In genomic region chr2:196088209-196088608, GRCh38 we compare ENCODE assay signal across 20 cellular contexts.
DNase-seq lines count a peak whose midpoint lies in the region; ATAC-seq, FAIRE-seq and TF ChIP-seq lines count a peak whose summit lies in the region.
"Had no signal": no experiment of that assay in that cellular context is flagged by ENCODE, and none has a peak within 500 bp of the region (broad histone marks: within the 10 kb centered on the region; RNA-seq: fewer than 3 reads in every experiment).

No MANE protein-coding gene starts in this region.

- peaks cover 7% of the 10 kb centered on the region for H3K4me1 Mint-ChIP-seq in activated naive CD8-positive, alpha-beta T cell treated with anti-CD3 and anti-CD28 coated beads, Interleukin-2, amount 50 U/mL, for 24 hours
- H3K4me1 Mint-ChIP-seq: brain had no signal

- H3K4me3 Mint-ChIP-seq in activated naive CD8-positive, alpha-beta T cell treated with anti-CD3 and anti-CD28 coated beads, Interleukin-2, amount 50 U/mL, for 24 hours = no peak overlapping the region
- H3K4me3 Mint-ChIP-seq: brain, memory B cell had no signal

- no peaks in the 10 kb centered on the region for H3K36me3 ChIP-seq in WERI-Rb-1
- H3K36me3 ChIP-seq: HAP-1 had no signal

- no peak for FAIRE-seq in GM19239 (lab: Jason Lieb, UNC)
- FAIRE-seq: endothelial cell of umbilical vein, G401.6, GM18507 had no signal

- peaks cover 4% of the 10 kb centered on the region for H3K36me3 Mint-ChIP-seq in activated naive CD8-positive, alpha-beta T cell treated with anti-CD3 and anti-CD28 coated beads, Interleukin-2, amount 50 U/mL, for 24 hours (ENCODE audit: low read depth)
- H3K36me3 Mint-ChIP-seq: brain had no signal

- peaks cover 7% of the 10 kb centered on the region for H3K9me3 ChIP-seq in WERI-Rb-1 (ENCODE audit: severe bottlenecking)
- H3K9me3 ChIP-seq: HAP-1 had no signal

- H3K27ac ChIP-seq in WERI-Rb-1 = no peak overlapping the region
- H3K27ac ChIP-seq: BLaER1, skin epidermis had no signal

- no peak overlapping the region for H3K27ac Mint-ChIP-seq in activated naive CD8-positive, alpha-beta T cell treated with anti-CD3 and anti-CD28 coated beads, Interleukin-2, amount 50 U/mL, for 24 hours
- H3K27ac Mint-ChIP-seq: brain, memory B cell had no signal

- TF ChIP-seq CTCF in fibroblast of pulmonary artery (IDR thresholded peaks at IDR 0.05; ENCODE audit: low read length, missing control alignments) (no peak), WERI-Rb-1 (IDR thresholded peaks at IDR 0.05; ENCODE audit: low read depth, low read length) (no peak)

- H3K27me3 Mint-ChIP-seq in activated naive CD8-positive, alpha-beta T cell treated with anti-CD3 and anti-CD28 coated beads, Interleukin-2, amount 50 U/mL, for 24 hours = no peaks in the 10 kb centered on the region
- H3K27me3 Mint-ChIP-seq: brain, memory B cell had no signal

- no peak for ATAC-seq in activated naive CD8-positive, alpha-beta T cell treated with anti-CD3 and anti-CD28 coated beads, Interleukin-2, amount 50 U/mL, for 24 hours

- DNase-seq in COLO668 (lab: John Stamatoyannopoulos, UW; ENCODE audit: unreplicated experiment) (peak; percentile 3), HCEC 1CT (peak; percentile 31), OCI-M1 (lab: John Stamatoyannopoulos, UW) (peak; percentile 18), fibroblast of pulmonary artery (ENCODE audit: low read depth) (peak; percentile 72), WERI-Rb-1 (no peak), GM19239 (ENCODE audit: insufficient read length, low spot score) (no peak), D341Med (ENCODE audit: low spot score) (no peak)
- no peak for DNase-seq in activated naive CD8-positive, alpha-beta T cell treated with anti-CD3 and anti-CD28 coated beads, Interleukin-2, amount 50 U/mL, for 24 hours
- DNase-seq: activated CD4-positive, alpha-beta T cell treated with anti-CD3 and anti-CD28 coated beads, Interleukin-2, amount 50 U/mL, for 48 hours; activated effector memory CD4-positive, alpha-beta T cell treated with anti-CD3 and anti-CD28 coated beads, Interleukin-2, amount 50 U/mL, for 16 hours; NCI-H1105 treated with DMSO at 0.1 percent for 48 hours; T-helper 9 cell had no signal

- H3K4me3 ChIP-seq in fibroblast of pulmonary artery (replicated peaks; ENCODE audit: low read depth, low read length) = no peak overlapping the region
- no peak overlapping the region for H3K4me3 ChIP-seq in WERI-Rb-1 (ENCODE audit: low read depth, low read length)
- H3K4me3 ChIP-seq: BLaER1, HAP-1, skin epidermis had no signal

- H3K9me3 Mint-ChIP-seq in activated naive CD8-positive, alpha-beta T cell treated with anti-CD3 and anti-CD28 coated beads, Interleukin-2, amount 50 U/mL, for 24 hours = peaks cover 18% of the 10 kb centered on the region

- H3K27me3 ChIP-seq in WERI-Rb-1 (ENCODE audit: insufficient read depth, low read depth, severe bottlenecking) = no peaks in the 10 kb centered on the region
- H3K27me3 ChIP-seq: BLaER1 had no signal

Comparison
In these comparisons a context has a peak if more than half of its experiments do, and no peak if none do; other contexts are left out.
1. DNase-seq: peak in COLO668 (single experiment), HCEC 1CT (single experiment), OCI-M1 (single experiment) and fibroblast of pulmonary artery (single experiment); none in WERI-Rb-1 (single experiment), activated naive CD8-positive, alpha-beta T cell treated with anti-CD3 and anti-CD28 coated beads, Interleukin-2, amount 50 U/mL, for 24 hours (single experiment), GM19239 (single experiment) and D341Med (single experiment).